ENCODE assay signal across 20 cellular contexts in the genomic region with DNA sequence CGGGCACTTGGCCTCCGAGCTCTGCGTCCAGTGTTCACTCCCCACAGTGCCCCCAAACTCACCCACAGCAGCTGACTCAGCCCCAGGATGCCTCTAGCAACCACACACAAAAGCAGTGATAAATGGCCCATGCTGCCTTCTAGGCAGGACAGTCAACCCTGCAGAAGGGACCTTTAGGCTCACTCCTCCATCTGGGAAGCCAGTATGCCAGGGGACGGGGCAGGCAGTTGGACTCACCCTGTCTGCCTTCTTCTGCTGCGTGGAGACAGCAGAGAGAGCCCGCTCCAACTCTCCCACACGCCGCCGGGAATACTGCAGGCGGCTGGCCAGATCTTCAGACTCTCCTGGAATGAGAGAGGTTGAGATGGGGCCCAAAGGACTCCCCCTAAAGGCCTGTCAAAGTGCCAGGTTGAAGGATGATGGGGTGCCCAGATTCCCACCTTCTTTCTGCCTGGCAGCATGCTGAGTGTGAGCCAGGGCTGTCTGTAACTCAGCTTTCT. TPM values are rescaled to one million over a fixed set of nuclear protein-coding genes. Genes with fewer than 3 reads are reported as not detected.
DNase-seq lines count a peak whose midpoint lies in the region; ATAC-seq, FAIRE-seq and TF ChIP-seq lines count a peak whose summit lies in the region.
"Had no signal": no experiment of that assay in that cellular context is flagged by ENCODE, and none has a peak within 500 bp of the region (broad histone marks: within the 10 kb centered on the region; RNA-seq: fewer than 3 reads in every experiment).

No MANE protein-coding gene starts in this region.

- intact Hi-C loops in K562 (cut with micrococcal nuclease) = no loop called here

- no peak overlapping the region for H2AFZ ChIP-seq in K562 (ENCODE audit: low read depth, low read length)

- peaks cover 0 to 5% of the 10 kb centered on the region in 2 experiments; a peak in 2 of 5 replicates for H3K4me1 ChIP-seq in K562 (replicated peaks in 1 of 2; ENCODE audit: control insufficient read depth in 2 of 2, insufficient read depth in 2 of 2, low read length in 2 of 2)
- H3K4me1 ChIP-seq: BLaER1, Caco-2, HAP-1 had no signal

- WGBS in K562 (ENCODE audit: insufficient coverage, low coverage, missing lambda C conversion rate) = 94% methylated on average over 10 of the region's 10 CpGs

- H3K4me1 Mint-ChIP-seq in neural crest cell (no peaks in the 10 kb centered on the region), type B pancreatic cell (ENCODE audit: unreplicated experiment) (no peaks in the 10 kb centered on the region)
- H3K4me1 Mint-ChIP-seq: B cell; CD4-positive, CD25-positive, alpha-beta regulatory T cell had no signal

- H3K79me2 ChIP-seq in K562 (ENCODE audit: control insufficient read depth, insufficient read depth, low read length) = no peaks in the 10 kb centered on the region

- H3K4me3 Mint-ChIP-seq in neural crest cell = peak overlapping the region; percentile 11
- no peak overlapping the region for H3K4me3 Mint-ChIP-seq in type B pancreatic cell
- H3K4me3 Mint-ChIP-seq: B cell; CD4-positive, CD25-positive, alpha-beta regulatory T cell; CD8-positive, alpha-beta T cell; HFFc6 had no signal

- H3K27me3 ChIP-seq in K562 (ENCODE audit: control insufficient read depth in 2 of 2, insufficient read depth in 2 of 2, low read length in 2 of 2) = no peaks in the 10 kb centered on the region
- H3K27me3 ChIP-seq: BLaER1 had no signal

- no peak for TF ChIP-seq RAD21 in K562 (CRISPR knock-in tag; conservative IDR thresholded peaks at IDR 0.05 in 1 of 2, IDR thresholded peaks at IDR 0.05 in 1 of 2)

- ATAC-seq in K562 = no peak
- ATAC-seq: CD8-positive, alpha-beta T cell had no signal

- in situ Hi-C loops in K562 (cut with MboI) = no loop called here

- peaks cover 85% of the 10 kb centered on the region for H3K36me3 ChIP-seq in K562 (ENCODE audit: control insufficient read depth, insufficient read depth, low read length)

- no peak for FAIRE-seq in K562 (lab: Jason Lieb, UNC)
- FAIRE-seq: G401.6, GM12892, H54 had no signal

- H3K27ac ChIP-seq in RWPE1 = peak overlapping the region; percentile 3; the same call in 1 of the 2 replicates
- no peak overlapping the region for H3K27ac ChIP-seq in K562 (ENCODE audit: extremely low read depth, low read depth, low read length)
- H3K27ac ChIP-seq: BLaER1, C4-2B had no signal

- no peaks in the 10 kb centered on the region for H3K27me3 Mint-ChIP-seq in neural crest cell (ENCODE audit: low read depth)
- H3K27me3 Mint-ChIP-seq in type B pancreatic cell = no peaks in the 10 kb centered on the region
- H3K27me3 Mint-ChIP-seq: B cell; CD4-positive, CD25-positive, alpha-beta regulatory T cell had no signal

- 0 out of 2 replicates have a peak, but pooled peaks cover 3% of the 10 kb centered on the region for H4K20me1 ChIP-seq in K562 (replicated peaks; ENCODE audit: control insufficient read depth, insufficient read depth, low read length)
- H4K20me1 ChIP-seq: BLaER1 had no signal

- H3K4me3 ChIP-seq in K562 = no peak overlapping the region
- H3K4me3 ChIP-seq: BLaER1, HAP-1 had no signal

- H3K27ac Mint-ChIP-seq in neural crest cell (ENCODE audit: unreplicated experiment) (no peak overlapping the region), type B pancreatic cell (no peak overlapping the region)
- H3K27ac Mint-ChIP-seq: B cell; CD8-positive, alpha-beta T cell; HFFc6 had no signal

- POLR2A ChIA-PET in RWPE1 (lab: Yijun Ruan, JAX; ENCODE audit: low non-redundant PET) = no interaction called here
- POLR2A ChIA-PET in K562 (lab: Yijun Ruan, JAX) = interaction anchor here (1.0 to 2.1 kb wide), 3 partner anchors 11 to 39 kb away, joined by 3 to 9 read pairs (median 4); a partner anchor contains a TSS

- TF ChIP-seq CTCF in RWPE1 (conservative IDR thresholded peaks at IDR 0.05; ENCODE audit: low read depth) = no peak
- TF ChIP-seq CTCF in K562 (IDR thresholded peaks at IDR 0.05 in 2 of 3, conservative IDR thresholded peaks at IDR 0.05 in 1 of 3; ENCODE audit: insufficient read depth in 2 of 3, low read depth in 1 of 3, low read length in 3 of 3) = no peak
- TF ChIP-seq CTCF in neural crest cell (conservative IDR thresholded peaks at IDR 0.05) = no peak
- no peak for TF ChIP-seq CTCF in type B pancreatic cell (conservative IDR thresholded peaks at IDR 0.05)

- peaks cover 18% of the 10 kb centered on the region for H3K36me3 Mint-ChIP-seq in neural crest cell (ENCODE audit: low read depth)
- H3K36me3 Mint-ChIP-seq in type B pancreatic cell = peaks cover 32% of the 10 kb centered on the region

- H3K9ac ChIP-seq in K562 (ENCODE audit: insufficient read depth in 1 of 2, low read depth in 2 of 2, low read length in 2 of 2) = peak overlapping the region in 1 of 2 experiments; percentile 11; a peak in 2 of 4 replicates
- H3K9ac ChIP-seq: BLaER1 had no signal

- DNase-seq in RWPE1 (ENCODE audit: low spot score) (no peak), K562 (ENCODE audit: extremely low read depth in 1 of 4, low spot score in 3 of 4) (no peak), neural crest cell (ENCODE audit: low read depth, low spot score) (no peak), LoVo (ENCODE audit: low spot score) (no peak), amniotic stem cell (lab: John Stamatoyannopoulos, UW) (no peak), type B pancreatic cell (ENCODE audit: extremely low spot score, unreplicated experiment) (no peak)
- DNase-seq: Caco-2; CD4-positive, CD25-positive, alpha-beta regulatory T cell; CD8-positive, alpha-beta T cell; DMS153; DND-41; GOT3; HFFc6 had no signal

- no peak for TF ChIP-seq POLR2A in K562 (conservative IDR thresholded peaks at IDR 0.05)

- H3K9me3 Mint-ChIP-seq in neural crest cell = no peaks in the 10 kb centered on the region
- no peaks in the 10 kb centered on the region for H3K9me3 Mint-ChIP-seq in type B pancreatic cell
- H3K9me3 Mint-ChIP-seq: CD4-positive, CD25-positive, alpha-beta regulatory T cell; CD8-positive, alpha-beta T cell; HFFc6 had no signal

- TF ChIP-seq EP300 in K562 (IDR thresholded peaks at IDR 0.05; ENCODE audit: low read length) = no peak

- CTCF ChIA-PET in RWPE1 (lab: Yijun Ruan, JAX) (interaction anchor here (0.6 kb wide), 1 partner anchor 186 kb away, joined by 4 read pairs; no protein-coding TSS in a partner anchor), K562 (lab: Yijun Ruan, JAX; ENCODE audit: low intra/inter-chr PET ratio) (no interaction called here)

- BruUV-seq in K562 (replicated peaks; lab: Mats Ljungman, UMichigan) = no TSS peak

- peaks cover 11% of the 10 kb centered on the region for H3K9me1 ChIP-seq in K562 (ENCODE audit: control insufficient read depth, insufficient read depth, low read length)

- no peaks in the 10 kb centered on the region for H3K9me3 ChIP-seq in K562 (replicated peaks; ENCODE audit: control insufficient read depth, insufficient read depth, low read depth, low read length)
- H3K9me3 ChIP-seq: BLaER1, Caco-2, HAP-1 had no signal

- no peak overlapping the region for H3K4me2 ChIP-seq in K562 (ENCODE audit: insufficient read depth, low read length)
- H3K4me2 ChIP-seq: BLaER1 had no signal

RNA-seq across cellular contexts. Expression of a gene that starts 10.4 kb away (rescaled TPM):
- total RNA-seq in K562 (2011; cell fraction: chromatin; rRNA removed; ENCODE audit: low replicate concordance) = 623 and 716 TPM in 2 replicates
- 264 and 268 TPM in 2 replicates for total RNA-seq in K562 (2011; cell fraction: nucleolus; rRNA removed)
- total RNA-seq in K562 (2011; cell fraction: nucleoplasm; rRNA removed) = 448 and 517 TPM in 2 replicates
- total RNA-seq in K562 (2014; rRNA removed) (101 and 116 TPM in 2 replicates), K562 (2014; rRNA removed; fragmentation: Illumina TruSeq; extraction: Trizol) (70.7 and 80.5 TPM in 2 replicates), K562 (2015; rRNA removed; fragmentation: Illumina TruSeq; extraction: Trizol) (69.2 and 75.1 TPM in 2 replicates), K562 (2021) (91.3 and 109 TPM in 2 replicates), neural crest cell (56.9 and 64.1 TPM in 2 replicates), type B pancreatic cell (ENCODE audit: low replicate concordance) (91.5 and 124 TPM in 2 replicates)
- polyA plus RNA-seq in K562 (2011; rRNA removed) (76.0 and 137 TPM in 2 replicates), K562 (2014; fragmentation: Illumina TruSeq; extraction: Trizol) (117 and 122 TPM in 2 replicates), K562 (2014; fragmentation: Nextera tagmentation; extraction: Ambion mirVana) (10 to 100 TPM; 15.7 to 21.9 TPM), K562 (2014; rRNA removed) (98.1 and 138 TPM in 2 replicates)
- 48.9 and 79.1 TPM in 2 replicates for polyA plus RNA-seq in K562 (2011; cell fraction: cytosol; rRNA removed)
- 143 and 177 TPM in 2 replicates for polyA plus RNA-seq in K562 (2011; cell fraction: nucleus; rRNA removed)
- polyA plus RNA-seq in K562 (2012) = 75.8 and 115 TPM in 2 replicates
- polyA minus RNA-seq in K562 (2011; rRNA and poly(A)+ RNA removed) = 69.9 and 111 TPM in 2 replicates
- polyA minus RNA-seq in K562 (2011; cell fraction: cytosol; rRNA and poly(A)+ RNA removed) = 40.1 and 56.7 TPM in 2 replicates
- 86.6 and 165 TPM in 2 replicates for polyA minus RNA-seq in K562 (2011; cell fraction: nucleus; rRNA and poly(A)+ RNA removed)

RNA-seq across cellular contexts. Expression of a gene that starts 10.7 kb away (rescaled TPM):
- 31.0 and 60.5 TPM in 2 replicates for total RNA-seq in K562 (2011; cell fraction: chromatin; rRNA removed; ENCODE audit: low replicate concordance)
- total RNA-seq in K562 (2011; cell fraction: nucleolus; rRNA removed) = 37.1 and 42.7 TPM in 2 replicates
- 33.4 and 47.4 TPM in 2 replicates for total RNA-seq in K562 (2011; cell fraction: nucleoplasm; rRNA removed)
- total RNA-seq in K562 (2014; rRNA removed) (105 and 106 TPM in 2 replicates), K562 (2014; rRNA removed; fragmentation: Illumina TruSeq; extraction: Trizol) (82.6 and 86.7 TPM in 2 replicates), K562 (2015; rRNA removed; fragmentation: Illumina TruSeq; extraction: Trizol) (93.9 and 94.3 TPM in 2 replicates), K562 (2021) (72.3 and 77.3 TPM in 2 replicates), neural crest cell (17.1 and 20.7 TPM in 2 replicates), type B pancreatic cell (ENCODE audit: low replicate concordance) (23.0 and 25.1 TPM in 2 replicates)
- polyA plus RNA-seq in K562 (2011; rRNA removed) (121 and 145 TPM in 2 replicates), K562 (2014; fragmentation: Illumina TruSeq; extraction: Trizol) (95.9 and 104 TPM in 2 replicates), K562 (2014; fragmentation: Nextera tagmentation; extraction: Ambion mirVana) (100 to 1,000 TPM in 1 of 2 experiments, 10 to 100 TPM in 1; 62.8 to 133 TPM), K562 (2014; rRNA removed) (121 and 141 TPM in 2 replicates)
- polyA plus RNA-seq in K562 (2011; cell fraction: cytosol; rRNA removed) = 151 and 164 TPM in 2 replicates
- polyA plus RNA-seq in K562 (2011; cell fraction: nucleus; rRNA removed) = 39.9 and 61.7 TPM in 2 replicates
- polyA plus RNA-seq in K562 (2012) = 91.8 and 104 TPM in 2 replicates
- 51.5 and 51.7 TPM in 2 replicates for polyA minus RNA-seq in K562 (2011; rRNA and poly(A)+ RNA removed)
- 22.0 and 22.2 TPM in 2 replicates for polyA minus RNA-seq in K562 (2011; cell fraction: cytosol; rRNA and poly(A)+ RNA removed)
- 11.6 and 14.9 TPM in 2 replicates for polyA minus RNA-seq in K562 (2011; cell fraction: nucleus; rRNA and poly(A)+ RNA removed)

RNA-seq across cellular contexts. Expression of a gene that starts 56.8 kb away (rescaled TPM):
- total RNA-seq in K562 (2011; cell fraction: chromatin; rRNA removed; ENCODE audit: low replicate concordance) = 35.5 and 103 TPM in 2 replicates
- total RNA-seq in K562 (2011; cell fraction: nucleolus; rRNA removed) = 64.2 and 80.4 TPM in 2 replicates
- 48.8 and 49.1 TPM in 2 replicates for total RNA-seq in K562 (2011; cell fraction: nucleoplasm; rRNA removed)
- 46.0 and 90.9 TPM in 2 replicates for total RNA-seq in K562 (2014; rRNA removed)
- 43.0 and 63.0 TPM in 2 replicates for total RNA-seq in K562 (2014; rRNA removed; fragmentation: Illumina TruSeq; extraction: Trizol)
- total RNA-seq in K562 (2015; rRNA removed; fragmentation: Illumina TruSeq; extraction: Trizol) = 72.7 and 74.7 TPM in 2 replicates
- total RNA-seq in K562 (2021) = 91.3 and 104 TPM in 2 replicates
- 64.4 and 79.2 TPM in 2 replicates for polyA plus RNA-seq in K562 (2011; rRNA removed)
- 56.0 and 75.1 TPM in 2 replicates for polyA plus RNA-seq in K562 (2011; cell fraction: cytosol; rRNA removed)
- polyA plus RNA-seq in K562 (2011; cell fraction: nucleus; rRNA removed) = 31.6 and 47.8 TPM in 2 replicates
- polyA plus RNA-seq in K562 (2012) = 64.7 and 97.4 TPM in 2 replicates
- polyA plus RNA-seq in K562 (2014; fragmentation: Illumina TruSeq; extraction: Trizol) = 110 and 117 TPM in 2 replicates
- polyA plus RNA-seq in K562 (2014; fragmentation: Nextera tagmentation; extraction: Ambion mirVana) = 10 to 100 TPM in 1 of 2 experiments, 1 to 10 TPM in 1; 9.3 to 24.2 TPM
- 56.7 and 89.1 TPM in 2 replicates for polyA plus RNA-seq in K562 (2014; rRNA removed)
- 43.1 and 50.2 TPM in 2 replicates for polyA minus RNA-seq in K562 (2011; rRNA and poly(A)+ RNA removed)
- 49.8 and 67.6 TPM in 2 replicates for polyA minus RNA-seq in K562 (2011; cell fraction: cytosol; rRNA and poly(A)+ RNA removed)
- 19.1 and 26.8 TPM in 2 replicates for polyA minus RNA-seq in K562 (2011; cell fraction: nucleus; rRNA and poly(A)+ RNA removed)
- 33.4 and 35.0 TPM in 2 replicates for total RNA-seq in neural crest cell
- 32.9 and 40.4 TPM in 2 replicates for total RNA-seq in type B pancreatic cell (ENCODE audit: low replicate concordance)

RNA-seq across cellular contexts. Expression of a gene that starts 57.2 kb away (rescaled TPM):
- total RNA-seq in K562 (2011; cell fraction: chromatin; rRNA removed; ENCODE audit: low replicate concordance) = 241 and 561 TPM in 2 replicates
- total RNA-seq in K562 (2011; cell fraction: nucleolus; rRNA removed) = 334 and 386 TPM in 2 replicates
- total RNA-seq in K562 (2011; cell fraction: nucleoplasm; rRNA removed) = 352 and 440 TPM in 2 replicates
- total RNA-seq in K562 (2014; rRNA removed) (104 and 150 TPM in 2 replicates), K562 (2014; rRNA removed; fragmentation: Illumina TruSeq; extraction: Trizol) (44.3 and 48.5 TPM in 2 replicates), K562 (2015; rRNA removed; fragmentation: Illumina TruSeq; extraction: Trizol) (66.2 and 67.2 TPM in 2 replicates), K562 (2021) (102 and 107 TPM in 2 replicates), neural crest cell (50.8 and 51.0 TPM in 2 replicates), type B pancreatic cell (ENCODE audit: low replicate concordance) (58.5 and 60.5 TPM in 2 replicates)
- polyA plus RNA-seq in K562 (2011; rRNA removed) (113 and 117 TPM in 2 replicates), K562 (2014; fragmentation: Illumina TruSeq; extraction: Trizol) (58.3 and 90.4 TPM in 2 replicates), K562 (2014; fragmentation: Nextera tagmentation; extraction: Ambion mirVana) (10 to 100 TPM in 1 of 2 experiments, 1 to 10 TPM in 1; 9.1 to 11.3 TPM), K562 (2014; rRNA removed) (135 and 140 TPM in 2 replicates)
- 145 and 208 TPM in 2 replicates for polyA plus RNA-seq in K562 (2011; cell fraction: cytosol; rRNA removed)
- polyA plus RNA-seq in K562 (2011; cell fraction: nucleus; rRNA removed) = 338 and 468 TPM in 2 replicates
- 113 and 151 TPM in 2 replicates for polyA plus RNA-seq in K562 (2012)
- polyA minus RNA-seq in K562 (2011; rRNA and poly(A)+ RNA removed) = 65.9 and 102 TPM in 2 replicates
- polyA minus RNA-seq in K562 (2011; cell fraction: cytosol; rRNA and poly(A)+ RNA removed) = 42.5 and 67.8 TPM in 2 replicates
- 110 and 139 TPM in 2 replicates for polyA minus RNA-seq in K562 (2011; cell fraction: nucleus; rRNA and poly(A)+ RNA removed)
